ENCODE assay signal across 18 cellular contexts in genomic region chr4:3838437-3839380, GRCh38.
DNase-seq lines count a peak whose midpoint lies in the region; ATAC-seq, FAIRE-seq and TF ChIP-seq lines count a peak whose summit lies in the region.
"Had no signal": no experiment of that assay in that cellular context is flagged by ENCODE, and none has a peak within 500 bp of the region (broad histone marks: within the 10 kb centered on the region; RNA-seq: fewer than 3 reads in every experiment).

No MANE protein-coding gene starts in this region.

- H3K4me2 ChIP-seq in HepG2 (ENCODE audit: low read depth, low read length), result no peak overlapping the region

- no peaks in the 10 kb centered on the region for H3K9me3 Mint-ChIP-seq in neural crest cell
- no peaks in the 10 kb centered on the region for H3K9me3 Mint-ChIP-seq in activated T-helper 2 cell treated with anti-CD3 and anti-CD28 coated beads, Interferon-gamma antibody, Interleukin-2, Interleukin-4, amounts not matched to agents 10 μg/mL and 5 μg/mL and 100 μg/mL, durations not matched to agents 14 hours and 24 hours and 36 hours
- H3K9me3 Mint-ChIP-seq: CD8-positive, alpha-beta T cell had no signal

- peak; percentile 7 for DNase-seq in activated naive CD4-positive, alpha-beta T cell treated with anti-CD3 and anti-CD28 coated beads, Interleukin-2, amount 50 U/mL, for 16 hours
- DNase-seq in activated naive CD4-positive, alpha-beta T cell treated with Interleukin-2 at 50 U/mL for 16 hours, result no peak
- DNase-seq in HepG2 (ENCODE audit: low spot score), result no peak
- no peak for DNase-seq in neural crest cell (ENCODE audit: low read depth, low spot score)
- DNase-seq in activated CD4-positive, CD25-positive, alpha-beta regulatory T cell treated with anti-CD3 and anti-CD28 coated beads, Interleukin-2, amount 50 U/mL, for 72 hours, result no peak
- DNase-seq in activated T-helper 2 cell treated with anti-CD3 and anti-CD28 coated beads, Interferon-gamma antibody, Interleukin-2, Interleukin-4, amounts not matched to agents 10 μg/mL and 5 μg/mL and 100 μg/mL, durations not matched to agents 14 hours and 24 hours and 36 hours (ENCODE audit: low spot score), result no peak
- DNase-seq: CD8-positive, alpha-beta T cell; COR-L47; DND-41; GDM1; GM23248; H7 had no signal

- no peaks in the 10 kb centered on the region for H3K36me3 Mint-ChIP-seq in neural crest cell (ENCODE audit: low read depth)
- H3K36me3 Mint-ChIP-seq in activated T-helper 2 cell treated with anti-CD3 and anti-CD28 coated beads, Interferon-gamma antibody, Interleukin-2, Interleukin-4, amounts not matched to agents 10 μg/mL and 5 μg/mL and 100 μg/mL, durations not matched to agents 14 hours and 24 hours and 36 hours (ENCODE audit: low read depth), result no peaks in the 10 kb centered on the region
- H3K36me3 Mint-ChIP-seq: CD14-positive monocyte; CD8-positive, alpha-beta T cell had no signal

- H3K9ac ChIP-seq in HepG2 (ENCODE audit: insufficient read depth, low read depth, low read length), result no peak overlapping the region
- H3K9ac ChIP-seq: GM23248 had no signal

- in situ Hi-C loops in HepG2 (cut with HindIII; ENCODE audit: extremely low pct_ligation_motif_present, low pct_unique_long_range_greater_than_20kb), result loop anchor here (5.0 kb wide), 1 partner anchor 56 kb away; no protein-coding TSS in a partner anchor

- WGBS in HepG2 (ENCODE audit: low lambda C conversion rate), result 79% methylated on average over 4 of the region's 6 CpGs

- no peak overlapping the region for H3K4me3 Mint-ChIP-seq in neural crest cell
- no peak overlapping the region for H3K4me3 Mint-ChIP-seq in activated T-helper 2 cell treated with anti-CD3 and anti-CD28 coated beads, Interferon-gamma antibody, Interleukin-2, Interleukin-4, amounts not matched to agents 10 μg/mL and 5 μg/mL and 100 μg/mL, durations not matched to agents 14 hours and 24 hours and 36 hours (ENCODE audit: low read depth)
- H3K4me3 Mint-ChIP-seq: CD14-positive monocyte; CD8-positive, alpha-beta T cell had no signal

- H3K27ac ChIP-seq in HepG2 (ENCODE audit: extremely low read length, insufficient read depth, low read length), result peak overlapping the region; percentile 88
- H3K27ac ChIP-seq: 22Rv1, GM23248, HL-60 had no signal

- ATAC-seq in HepG2 (no peak), GM19035 (IDR thresholded peaks at IDR 0.05; ENCODE audit: unreplicated experiment) (no peak)
- ATAC-seq: CD8-positive, alpha-beta T cell had no signal

- H3K27ac Mint-ChIP-seq in neural crest cell (ENCODE audit: unreplicated experiment), result peak overlapping the region; percentile 91
- no peak overlapping the region for H3K27ac Mint-ChIP-seq in activated T-helper 2 cell treated with anti-CD3 and anti-CD28 coated beads, Interferon-gamma antibody, Interleukin-2, Interleukin-4, amounts not matched to agents 10 μg/mL and 5 μg/mL and 100 μg/mL, durations not matched to agents 14 hours and 24 hours and 36 hours
- H3K27ac Mint-ChIP-seq: CD14-positive monocyte; CD8-positive, alpha-beta T cell had no signal

- TF ChIP-seq CTCF in HepG2 (CRISPR knock-in tag; IDR thresholded peaks at IDR 0.05), result no peak
- TF ChIP-seq CTCF in neural crest cell (conservative IDR thresholded peaks at IDR 0.05), result no peak

- CTCF ChIA-PET in HepG2 (lab: Yijun Ruan, JAX; ENCODE audit: low intra/inter-chr PET ratio, low total read pairs), result no interaction called here

- H3K4me1 Mint-ChIP-seq in neural crest cell, result peaks cover 16% of the 10 kb centered on the region
- H3K4me1 Mint-ChIP-seq in activated T-helper 2 cell treated with anti-CD3 and anti-CD28 coated beads, Interferon-gamma antibody, Interleukin-2, Interleukin-4, amounts not matched to agents 10 μg/mL and 5 μg/mL and 100 μg/mL, durations not matched to agents 14 hours and 24 hours and 36 hours (ENCODE audit: low read depth), result no peaks in the 10 kb centered on the region
- H3K4me1 Mint-ChIP-seq: CD14-positive monocyte had no signal

- H4K20me1 ChIP-seq in HepG2 (ENCODE audit: insufficient read depth, low read length), result no peaks in the 10 kb centered on the region

- H3K27me3 ChIP-seq in HepG2 (ENCODE audit: control insufficient read depth in 1 of 2, insufficient read depth in 2 of 2, low read length in 2 of 2), result no peaks in the 10 kb centered on the region

- no peak for TF ChIP-seq EP300 in HepG2 (IDR thresholded peaks at IDR 0.05; ENCODE audit: low read depth in 2 of 2, low read length in 2 of 2)
- TF ChIP-seq EP300 in HepG2 (CRISPR knock-in tag; IDR thresholded peaks at IDR 0.05; ENCODE audit: borderline replicate concordance), result no peak

- no peak overlapping the region for H2AFZ ChIP-seq in HepG2 (ENCODE audit: low read length)
- H2AFZ ChIP-seq: GM23248 had no signal

- POLR2A ChIA-PET in HepG2 (lab: Yijun Ruan, JAX), result interaction anchor here (1.2 to 4.8 kb wide), 3 partner anchors 35 to 56 kb away, joined by 3 to 78 read pairs (median 48); no protein-coding TSS in a partner anchor

- TF ChIP-seq RAD21 in HepG2 (CRISPR knock-in tag; IDR thresholded peaks at IDR 0.05), result no peak

- TF ChIP-seq POLR2A in HepG2 (IDR thresholded peaks at IDR 0.05; ENCODE audit: insufficient read depth in 1 of 2, low read depth in 2 of 2, low read length in 2 of 2), result no peak

- no peak for FAIRE-seq in HepG2 (lab: Jason Lieb, UNC)
- FAIRE-seq: D721Med, GM12892 had no signal

- H3K4me1 ChIP-seq in HepG2 (ENCODE audit: insufficient read depth, low read length), result peaks cover 61% of the 10 kb centered on the region

- H3K4me3 ChIP-seq in HepG2 (replicated peaks in 1 of 3; ENCODE audit: insufficient read depth in 1 of 3, low read depth in 2 of 3, low read length in 3 of 3), result no peak overlapping the region
- H3K4me3 ChIP-seq: GM23248 had no signal

- intact Hi-C loops in HepG2 (cut with micrococcal nuclease; ENCODE audit: unreplicated experiment), result no loop called here
- intact Hi-C loops in activated T-helper 2 cell treated with anti-CD3 and anti-CD28 coated beads, Interferon-gamma antibody, Interleukin-2, Interleukin-4, amounts not matched to agents 10 μg/mL and 5 μg/mL and 100 μg/mL, durations not matched to agents 14 hours and 24 hours and 36 hours (cut with micrococcal nuclease), result no loop called here

- H3K79me2 ChIP-seq in HepG2 (ENCODE audit: insufficient read depth, low read length), result no peaks in the 10 kb centered on the region

- no TSS peak for BruUV-seq in HepG2 (replicated peaks; lab: Mats Ljungman, UMichigan)

- no peaks in the 10 kb centered on the region for H3K36me3 ChIP-seq in HepG2 (replicated peaks in 1 of 2; ENCODE audit: control insufficient read depth in 1 of 2, insufficient read depth in 2 of 2, low read length in 2 of 2)

- no peaks in the 10 kb centered on the region for H3K9me3 ChIP-seq in HepG2 (ENCODE audit: low read length)

- peaks cover 65% of the 10 kb centered on the region for H3K27me3 Mint-ChIP-seq in neural crest cell (ENCODE audit: low read depth)
- peaks cover 9% of the 10 kb centered on the region for H3K27me3 Mint-ChIP-seq in activated T-helper 2 cell treated with anti-CD3 and anti-CD28 coated beads, Interferon-gamma antibody, Interleukin-2, Interleukin-4, amounts not matched to agents 10 μg/mL and 5 μg/mL and 100 μg/mL, durations not matched to agents 14 hours and 24 hours and 36 hours (ENCODE audit: low read depth)

TF ChIP-seq in HepG2, 621 proteins besides CTCF, POLR2A, EP300 and RAD21 (continues in another document):
- TF ChIP-seq IKZF4 (CRISPR knock-in tag; IDR thresholded peaks at IDR 0.05; ENCODE audit: borderline replicate concordance, low read depth, not compliant biosample characterization), result peak; percentile 55
- TF ChIP-seq, protein P1, sequence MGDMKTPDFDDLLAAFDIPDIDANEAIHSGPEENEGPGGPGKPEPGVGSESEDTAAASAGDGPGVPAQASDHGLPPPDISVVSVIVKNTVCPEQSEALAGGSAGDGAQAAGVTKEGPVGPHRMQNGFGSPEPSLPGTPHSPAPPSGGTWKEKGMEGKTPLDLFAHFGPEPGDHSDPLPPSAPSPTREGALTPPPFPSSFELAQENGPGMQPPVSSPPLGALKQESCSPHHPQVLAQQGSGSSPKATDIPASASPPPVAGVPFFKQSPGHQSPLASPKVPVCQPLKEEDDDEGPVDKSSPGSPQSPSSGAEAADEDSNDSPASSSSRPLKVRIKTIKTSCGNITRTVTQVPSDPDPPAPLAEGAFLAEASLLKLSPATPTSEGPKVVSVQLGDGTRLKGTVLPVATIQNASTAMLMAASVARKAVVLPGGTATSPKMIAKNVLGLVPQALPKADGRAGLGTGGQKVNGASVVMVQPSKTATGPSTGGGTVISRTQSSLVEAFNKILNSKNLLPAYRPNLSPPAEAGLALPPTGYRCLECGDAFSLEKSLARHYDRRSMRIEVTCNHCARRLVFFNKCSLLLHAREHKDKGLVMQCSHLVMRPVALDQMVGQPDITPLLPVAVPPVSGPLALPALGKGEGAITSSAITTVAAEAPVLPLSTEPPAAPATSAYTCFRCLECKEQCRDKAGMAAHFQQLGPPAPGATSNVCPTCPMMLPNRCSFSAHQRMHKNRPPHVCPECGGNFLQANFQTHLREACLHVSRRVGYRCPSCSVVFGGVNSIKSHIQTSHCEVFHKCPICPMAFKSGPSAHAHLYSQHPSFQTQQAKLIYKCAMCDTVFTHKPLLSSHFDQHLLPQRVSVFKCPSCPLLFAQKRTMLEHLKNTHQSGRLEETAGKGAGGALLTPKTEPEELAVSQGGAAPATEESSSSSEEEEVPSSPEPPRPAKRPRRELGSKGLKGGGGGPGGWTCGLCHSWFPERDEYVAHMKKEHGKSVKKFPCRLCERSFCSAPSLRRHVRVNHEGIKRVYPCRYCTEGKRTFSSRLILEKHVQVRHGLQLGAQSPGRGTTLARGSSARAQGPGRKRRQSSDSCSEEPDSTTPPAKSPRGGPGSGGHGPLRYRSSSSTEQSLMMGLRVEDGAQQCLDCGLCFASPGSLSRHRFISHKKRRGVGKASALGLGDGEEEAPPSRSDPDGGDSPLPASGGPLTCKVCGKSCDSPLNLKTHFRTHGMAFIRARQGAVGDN (CRISPR knock-in tag; IDR thresholded peaks at IDR 0.05), result peak; percentile 74
- TF ChIP-seq, protein P2, sequence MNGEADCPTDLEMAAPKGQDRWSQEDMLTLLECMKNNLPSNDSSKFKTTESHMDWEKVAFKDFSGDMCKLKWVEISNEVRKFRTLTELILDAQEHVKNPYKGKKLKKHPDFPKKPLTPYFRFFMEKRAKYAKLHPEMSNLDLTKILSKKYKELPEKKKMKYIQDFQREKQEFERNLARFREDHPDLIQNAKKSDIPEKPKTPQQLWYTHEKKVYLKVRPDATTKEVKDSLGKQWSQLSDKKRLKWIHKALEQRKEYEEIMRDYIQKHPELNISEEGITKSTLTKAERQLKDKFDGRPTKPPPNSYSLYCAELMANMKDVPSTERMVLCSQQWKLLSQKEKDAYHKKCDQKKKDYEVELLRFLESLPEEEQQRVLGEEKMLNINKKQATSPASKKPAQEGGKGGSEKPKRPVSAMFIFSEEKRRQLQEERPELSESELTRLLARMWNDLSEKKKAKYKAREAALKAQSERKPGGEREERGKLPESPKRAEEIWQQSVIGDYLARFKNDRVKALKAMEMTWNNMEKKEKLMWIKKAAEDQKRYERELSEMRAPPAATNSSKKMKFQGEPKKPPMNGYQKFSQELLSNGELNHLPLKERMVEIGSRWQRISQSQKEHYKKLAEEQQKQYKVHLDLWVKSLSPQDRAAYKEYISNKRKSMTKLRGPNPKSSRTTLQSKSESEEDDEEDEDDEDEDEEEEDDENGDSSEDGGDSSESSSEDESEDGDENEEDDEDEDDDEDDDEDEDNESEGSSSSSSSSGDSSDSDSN (CRISPR knock-in tag; IDR thresholded peaks at IDR 0.05), result peak; percentile 29; the same call in 1 of the 2 replicates
